In genomic region chr12:10130042-10130441, GRCh38 we compare ENCODE assay signal across 1 cellular context.
TF ChIP-seq lines count a peak whose summit lies in the region.

Gene CLEC7A, minus strand, starts transcription at chr12:10130199. Its CDS starts 117 bp downstream, at chr12:10130082.

TF ChIP-seq in IMR-90, 13 proteins besides CTCF, POLR2A, EP300 and RAD21:
- peak; percentile 92 for TF ChIP-seq MAFK (IDR thresholded peaks at IDR 0.05; ENCODE audit: low read depth, low read length)
- no peak for TF ChIP-seq CEBPB (IDR thresholded peaks at IDR 0.05; ENCODE audit: low read depth, low read length)
